Comparison of ENCODE assay signal across 23 cellular contexts in the genomic region with DNA sequence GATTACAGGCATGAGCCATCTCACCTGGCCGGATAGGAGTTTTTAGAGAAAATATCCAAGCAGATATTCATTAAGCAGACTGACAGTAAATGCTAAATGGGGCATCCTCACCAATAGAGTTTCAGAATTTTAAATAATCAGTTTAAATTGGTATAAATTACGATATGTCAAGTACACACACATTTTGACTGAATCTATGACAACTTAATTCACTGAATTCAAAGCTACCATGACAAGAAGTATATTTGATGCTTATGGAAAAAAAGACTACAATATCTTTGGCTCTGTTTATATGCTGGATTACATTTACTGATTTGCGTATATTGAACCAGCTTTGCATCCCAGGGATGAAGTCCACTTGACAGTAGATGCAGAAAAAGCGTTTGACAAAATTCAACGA.
"Had no signal": no experiment of that assay in that cellular context is flagged by ENCODE, and none has a peak within 500 bp of the region (broad histone marks: within the 10 kb centered on the region; RNA-seq: fewer than 3 reads in every experiment).

No MANE protein-coding gene starts in this region.

- H3K27ac ChIP-seq: colonic mucosa, coronary artery, dorsolateral prefrontal cortex, epithelial cell of prostate, esophagus muscularis mucosa, esophagus squamous epithelium, foreskin keratinocyte, gastrocnemius medialis, gastroesophageal sphincter, heart left ventricle, heart right ventricle had no signal

- H3K9me3 ChIP-seq: colonic mucosa, esophagus muscularis mucosa, esophagus squamous epithelium, gastrocnemius medialis, gastroesophageal sphincter, heart left ventricle had no signal

- H3K27me3 ChIP-seq: colonic mucosa, dorsolateral prefrontal cortex, esophagus muscularis mucosa, esophagus squamous epithelium, foreskin keratinocyte, gastrocnemius medialis, gastroesophageal sphincter, heart left ventricle, heart right ventricle had no signal

- DNase-seq: colonic mucosa; cortex of kidney; dermis blood vessel endothelial cell; dorsolateral prefrontal cortex; effector CD4-positive, alpha-beta T cell; effector CD8-positive, alpha-beta T cell; effector memory CD4-positive, alpha-beta T cell; effector memory CD8-positive, alpha-beta T cell; endodermal cell; erythroblast; esophagus squamous epithelium; foreskin fibroblast; foreskin keratinocyte; foreskin melanocyte; gastrocnemius medialis; glutamatergic neuron; head of caudate nucleus; heart left ventricle; heart right ventricle had no signal

- H3K4me3 ChIP-seq: colonic mucosa, coronary artery, dorsolateral prefrontal cortex, esophagus muscularis mucosa, esophagus squamous epithelium, gastrocnemius medialis, gastroesophageal sphincter, heart left ventricle, heart right ventricle had no signal

- H3K36me3 ChIP-seq: colonic mucosa, esophagus muscularis mucosa, esophagus squamous epithelium, gastrocnemius medialis, gastroesophageal sphincter, heart left ventricle, heart right ventricle had no signal
